21 cellular contexts compared by ENCODE assay signal in genomic region chr19:1630012-1630411, GRCh38. TPM values are rescaled to one million over a fixed set of nuclear protein-coding genes. Genes with fewer than 3 reads are reported as not detected.
DNase-seq lines count a peak whose midpoint lies in the region; ATAC-seq, FAIRE-seq and TF ChIP-seq lines count a peak whose summit lies in the region.
"Had no signal": no experiment of that assay in that cellular context is flagged by ENCODE, and none has a peak within 500 bp of the region (broad histone marks: within the 10 kb centered on the region; RNA-seq: fewer than 3 reads in every experiment).

No MANE protein-coding gene starts in this region.

- no peak overlapping the region for H2BK15ac ChIP-seq in IMR-90 (ENCODE audit: low read depth, low read length)

- no peak overlapping the region for H3K4ac ChIP-seq in IMR-90 (ENCODE audit: low read depth, low read length)

- no peak overlapping the region for H3K23ac ChIP-seq in IMR-90 (ENCODE audit: low read depth, low read length)

- dilution Hi-C loops in IMR-90 (cut with HindIII; ENCODE audit: low sequenced_read_pairs, unreplicated experiment): no loop called here

- H3K9me1 ChIP-seq in IMR-90 (ENCODE audit: insufficient read depth, low read length): no peaks in the 10 kb centered on the region
- H3K9me1 ChIP-seq in K562 (ENCODE audit: control insufficient read depth, insufficient read depth, low read length): peaks cover 5% of the 10 kb centered on the region

- peak overlapping the region; percentile 28 for H2AK9ac ChIP-seq in IMR-90 (replicated peaks; ENCODE audit: low read depth, low read length, poor library complexity)

- WGBS in IMR-90 (ENCODE audit: extremely low coverage in 2 of 2, insufficient read length in 1 of 2), 2 experiments: 92% methylated on average over 9 of the region's 20 CpGs; no CpG with 5 or more reads in 1 of the 2 experiments
- WGBS in K562 (ENCODE audit: insufficient coverage, low coverage, missing lambda C conversion rate): 96% methylated on average over 7 of the region's 20 CpGs

- POLR2A ChIA-PET in IMR-90 (lab: Charles Lee; ENCODE audit: unreplicated experiment) (no interaction called here), K562 (lab: Yijun Ruan, JAX) (interaction anchor here (0.5 kb wide), 1 partner anchor 11 kb away, joined by 3 read pairs; no protein-coding TSS in a partner anchor)

- no peak overlapping the region for H2BK20ac ChIP-seq in IMR-90 (ENCODE audit: low read depth, low read length)

- ATAC-seq in left ventricle myocardium superior (no peak), left cardiac atrium (no peak), IMR-90 (ENCODE audit: low read depth) (no peak), K562 (no peak)
- ATAC-seq: GM12878, GM23338 had no signal

- TF ChIP-seq EP300 in K562 (IDR thresholded peaks at IDR 0.05; ENCODE audit: low read length): no peak

- H3K4me1 ChIP-seq in IMR-90 (ENCODE audit: control insufficient read depth, insufficient read depth, low read length) (no peaks in the 10 kb centered on the region), K562 (replicated peaks in 1 of 2; ENCODE audit: control insufficient read depth in 2 of 2, insufficient read depth in 2 of 2, low read length in 2 of 2) (peaks cover 19 to 76% of the 10 kb centered on the region in 2 experiments), ascending aorta (no peaks in the 10 kb centered on the region)

- TF ChIP-seq POLR2A in IMR-90 (IDR thresholded peaks at IDR 0.05; ENCODE audit: low read depth, low read length): no peak
- no peak for TF ChIP-seq POLR2A in K562 (conservative IDR thresholded peaks at IDR 0.05)

- peaks cover 49% of the 10 kb centered on the region for H3K79me2 ChIP-seq in K562 (ENCODE audit: control insufficient read depth, insufficient read depth, low read length)

- H3K36me3 ChIP-seq in IMR-90 (ENCODE audit: control insufficient read depth, insufficient read depth, low read length) (peaks cover 47% of the 10 kb centered on the region), K562 (ENCODE audit: control insufficient read depth, insufficient read depth, low read length) (peaks cover 74% of the 10 kb centered on the region), ascending aorta (peaks cover 14 to 37% of the 10 kb centered on the region in 2 donors)

- no peak overlapping the region for H2BK5ac ChIP-seq in IMR-90 (ENCODE audit: low read depth, low read length, poor library complexity, severe bottlenecking)

- no TSS peak for BruUV-seq in IMR-90 (replicated peaks; lab: Mats Ljungman, UMichigan)
- BruUV-seq in K562 (replicated peaks; lab: Mats Ljungman, UMichigan): no TSS peak

- H3K4me2 ChIP-seq in IMR-90 (ENCODE audit: low read depth, low read length) (no peak overlapping the region), K562 (ENCODE audit: insufficient read depth, low read length) (no peak overlapping the region)
- H3K4me2 ChIP-seq: GM23338 had no signal

- intact Hi-C loops in left ventricle myocardium superior (cut with micrococcal nuclease) (no loop called here), left cardiac atrium (cut with DNase I) (no loop called here), IMR-90 (cut with micrococcal nuclease) (no loop called here), K562 (cut with micrococcal nuclease) (no loop called here), ascending aorta (cut with DNase I) (no loop called here)

- peak; percentile 24 for DNase-seq in left ventricle myocardium superior
- DNase-seq in left cardiac atrium: no peak
- DNase-seq in IMR-90: no peak
- DNase-seq in K562 (ENCODE audit: extremely low read depth in 1 of 4, low spot score in 3 of 4): no peak
- no peak for DNase-seq in putamen (ENCODE audit: low spot score)
- no peak for DNase-seq in GM13977 (ENCODE audit: low spot score)
- no peak for DNase-seq in ascending aorta (ENCODE audit: low spot score in 2 of 2)
- DNase-seq: C1 segment of cervical spinal cord; CD4-positive, CD25-positive, alpha-beta regulatory T cell; CD8-positive, alpha-beta memory T cell; COR-L47; DMS 273 treated with DMSO at 0.1 percent for 48 hours; DMS53; DND-41; EL; HCEC 1CT; HFFc6 had no signal

- no peak overlapping the region for H4K8ac ChIP-seq in IMR-90 (ENCODE audit: low read depth in 2 of 2, low read length in 2 of 2)

- H2BK120ac ChIP-seq in IMR-90 (ENCODE audit: low read depth, low read length): no peak overlapping the region

- no peak overlapping the region for H3K9ac ChIP-seq in IMR-90 (ENCODE audit: low read depth, low read length)
- H3K9ac ChIP-seq in K562 (ENCODE audit: insufficient read depth in 1 of 2, low read depth in 2 of 2, low read length in 2 of 2): peak overlapping the region in 1 of 2 experiments; percentile 8; a peak in 1 of 4 replicates

- H3K18ac ChIP-seq in IMR-90 (ENCODE audit: low read depth, low read length): no peak overlapping the region

- CTCF ChIA-PET in IMR-90 (lab: Yijun Ruan, JAX): no interaction called here
- CTCF ChIA-PET in K562 (lab: Yijun Ruan, JAX; ENCODE audit: low intra/inter-chr PET ratio): no interaction called here

- H2AFZ ChIP-seq in IMR-90 (replicated peaks; ENCODE audit: low read length, poor library complexity) (no peak overlapping the region), K562 (ENCODE audit: low read depth, low read length) (no peak overlapping the region)
- H2AFZ ChIP-seq: GM23338 had no signal

- H3K27ac ChIP-seq in IMR-90 (ENCODE audit: insufficient read depth, low read length): no peak overlapping the region
- H3K27ac ChIP-seq in K562 (ENCODE audit: extremely low read depth, low read depth, low read length): no peak overlapping the region
- no peak overlapping the region for H3K27ac ChIP-seq in ascending aorta

- no peaks in the 10 kb centered on the region for H3K27me3 ChIP-seq in IMR-90 (ENCODE audit: control insufficient read depth, insufficient read depth, low read length)
- H3K27me3 ChIP-seq in K562 (ENCODE audit: control insufficient read depth in 2 of 2, insufficient read depth in 2 of 2, low read length in 2 of 2): no peaks in the 10 kb centered on the region
- H3K27me3 ChIP-seq in ascending aorta: no peaks in the 10 kb centered on the region

- H3K4me3 ChIP-seq in IMR-90 (ENCODE audit: insufficient read depth, low read depth, low read length): no peak overlapping the region
- no peak overlapping the region for H3K4me3 ChIP-seq in K562
- H3K4me3 ChIP-seq in ascending aorta: no peak overlapping the region
- H3K4me3 ChIP-seq: GM12878, GM23338 had no signal

- H4K5ac ChIP-seq in IMR-90 (ENCODE audit: low read depth, low read length): no peak overlapping the region

- TF ChIP-seq CTCF in IMR-90 (conservative IDR thresholded peaks at IDR 0.05; ENCODE audit: low read depth, low read length) (no peak), K562 (IDR thresholded peaks at IDR 0.05 in 2 of 3, conservative IDR thresholded peaks at IDR 0.05 in 1 of 3; ENCODE audit: insufficient read depth in 2 of 3, low read depth in 1 of 3, low read length in 3 of 3) (no peak), GM13977 (IDR thresholded peaks at IDR 0.05; ENCODE audit: extremely low read depth, insufficient read depth, missing control alignments) (no peak), ascending aorta (IDR thresholded peaks at IDR 0.05) (no peak)

- no peak overlapping the region for H3K56ac ChIP-seq in IMR-90 (ENCODE audit: extremely low read depth, insufficient read depth, low read length)

- peaks cover 2% of the 10 kb centered on the region; the same call in 1 of the 2 replicates for H3K9me3 ChIP-seq in IMR-90 (ENCODE audit: control insufficient read depth, insufficient read depth, low read length)
- no peaks in the 10 kb centered on the region for H3K9me3 ChIP-seq in K562 (replicated peaks; ENCODE audit: control insufficient read depth, insufficient read depth, low read depth, low read length)
- H3K9me3 ChIP-seq in ascending aorta: no peaks in the 10 kb centered on the region

- H4K91ac ChIP-seq in IMR-90 (ENCODE audit: insufficient read depth, low read depth, low read length): no peak overlapping the region

- FAIRE-seq in K562 (lab: Jason Lieb, UNC): no peak
- FAIRE-seq: GM12878, H54, HTR-8/SVneo had no signal

- peaks cover 0 to 32% of the 10 kb centered on the region in 2 experiments; a peak in 3 of 4 replicates for H3K79me1 ChIP-seq in IMR-90 (ENCODE audit: low read depth in 1 of 2, low read length in 2 of 2)

- no peak overlapping the region for H3K14ac ChIP-seq in IMR-90 (replicated peaks; ENCODE audit: low read depth, low read length)

- H2AK5ac ChIP-seq in IMR-90 (ENCODE audit: low read depth, low read length): no peak overlapping the region

- no peak for TF ChIP-seq RAD21 in IMR-90 (IDR thresholded peaks at IDR 0.05; ENCODE audit: low read length)
- TF ChIP-seq RAD21 in K562 (CRISPR knock-in tag; conservative IDR thresholded peaks at IDR 0.05 in 1 of 2, IDR thresholded peaks at IDR 0.05 in 1 of 2): no peak

- H4K20me1 ChIP-seq in IMR-90 (ENCODE audit: insufficient read depth, low read length): peaks cover 19% of the 10 kb centered on the region
- H4K20me1 ChIP-seq in K562 (replicated peaks; ENCODE audit: control insufficient read depth, insufficient read depth, low read length): no peaks in the 10 kb centered on the region

- in situ Hi-C loops in IMR-90 (cut with MboI; ENCODE audit: low sequenced_read_pairs): no loop called here
- in situ Hi-C loops in K562 (cut with MboI): no loop called here
- in situ Hi-C loops in GM13977 (cut with MboI; ENCODE audit: low pct_unique_long_range_greater_than_20kb, low sequenced_read_pairs, unreplicated experiment): no loop called here

RNA-seq across cellular contexts. Expression of gene TCF3, which starts 22.4 kb away (rescaled TPM):
- total RNA-seq in left ventricle myocardium superior (20.7 TPM), left cardiac atrium (10 to 100 TPM; 24.1 to 25.8 TPM), IMR-90 (2012; rRNA removed) (29.9 and 37.5 TPM in 2 replicates), K562 (2014; rRNA removed) (201 and 273 TPM in 2 replicates), K562 (2014; rRNA removed; fragmentation: Illumina TruSeq; extraction: Trizol) (34.6 and 36.1 TPM in 2 replicates), K562 (2015; rRNA removed; fragmentation: Illumina TruSeq; extraction: Trizol) (84.0 and 96.5 TPM in 2 replicates), K562 (2021) (229 and 259 TPM in 2 replicates), ascending aorta (209 TPM)
- polyA plus RNA-seq in IMR-90 (2012; rRNA removed) (127 and 144 TPM in 2 replicates), K562 (2011; rRNA removed) (61.7 and 62.0 TPM in 2 replicates), K562 (2014; fragmentation: Illumina TruSeq; extraction: Trizol) (84.9 and 128 TPM in 2 replicates), K562 (2014; fragmentation: Nextera tagmentation; extraction: Ambion mirVana) (1 to 10 TPM; 5.6 to 5.7 TPM), K562 (2014; rRNA removed) (171 and 173 TPM in 2 replicates)
- polyA plus RNA-seq in IMR-90 (2012; cell fraction: cytosol; rRNA removed): 84.8 and 172 TPM in 2 replicates
- 238 and 454 TPM in 2 replicates for polyA plus RNA-seq in IMR-90 (2012; cell fraction: nucleus; rRNA removed; ENCODE audit: low replicate concordance)
- total RNA-seq in K562 (2011; cell fraction: chromatin; rRNA removed; ENCODE audit: low replicate concordance): 46.3 and 93.5 TPM in 2 replicates
- total RNA-seq in K562 (2011; cell fraction: nucleolus; rRNA removed): 72.8 and 74.5 TPM in 2 replicates
- 46.6 and 55.9 TPM in 2 replicates for total RNA-seq in K562 (2011; cell fraction: nucleoplasm; rRNA removed)
- polyA plus RNA-seq in K562 (2011; cell fraction: cytosol; rRNA removed): 76.1 and 277 TPM in 2 replicates
- 97.7 and 198 TPM in 2 replicates for polyA plus RNA-seq in K562 (2011; cell fraction: nucleus; rRNA removed)
- polyA plus RNA-seq in K562 (2012): 117 and 145 TPM in 2 replicates
- polyA minus RNA-seq in K562 (2011; rRNA and poly(A)+ RNA removed): 17.3 and 29.0 TPM in 2 replicates
- polyA minus RNA-seq in K562 (2011; cell fraction: cytosol; rRNA and poly(A)+ RNA removed): 92.9 and 128 TPM in 2 replicates
- polyA minus RNA-seq in K562 (2011; cell fraction: nucleus; rRNA and poly(A)+ RNA removed): 30.5 and 31.8 TPM in 2 replicates

RNA-seq across cellular contexts. Expression of gene UQCR11, which starts 24.8 kb away (rescaled TPM):
- total RNA-seq in left ventricle myocardium superior: 1,120 TPM
- 100 to 1,000 TPM; 674 to 933 TPM for total RNA-seq in left cardiac atrium
- total RNA-seq in IMR-90 (2012; rRNA removed): 22.8 and 29.2 TPM in 2 replicates
- polyA plus RNA-seq in IMR-90 (2012; rRNA removed): 177 and 248 TPM in 2 replicates
- 116 and 122 TPM in 2 replicates for polyA plus RNA-seq in IMR-90 (2012; cell fraction: cytosol; rRNA removed)
- 35.8 and 42.4 TPM in 2 replicates for polyA plus RNA-seq in IMR-90 (2012; cell fraction: nucleus; rRNA removed; ENCODE audit: low replicate concordance)
- total RNA-seq in K562 (2011; cell fraction: chromatin; rRNA removed; ENCODE audit: low replicate concordance): 49.4 and 136 TPM in 2 replicates
- total RNA-seq in K562 (2011; cell fraction: nucleolus; rRNA removed): 110 and 114 TPM in 2 replicates
- total RNA-seq in K562 (2011; cell fraction: nucleoplasm; rRNA removed): 78.5 and 82.1 TPM in 2 replicates
- 203 and 259 TPM in 2 replicates for total RNA-seq in K562 (2014; rRNA removed)
- total RNA-seq in K562 (2014; rRNA removed; fragmentation: Illumina TruSeq; extraction: Trizol): 62.7 and 65.9 TPM in 2 replicates
- total RNA-seq in K562 (2015; rRNA removed; fragmentation: Illumina TruSeq; extraction: Trizol): 94.2 and 104 TPM in 2 replicates
- total RNA-seq in K562 (2021): 355 and 411 TPM in 2 replicates
- 390 and 494 TPM in 2 replicates for polyA plus RNA-seq in K562 (2011; rRNA removed)
- 245 and 412 TPM in 2 replicates for polyA plus RNA-seq in K562 (2011; cell fraction: cytosol; rRNA removed)
- 128 and 175 TPM in 2 replicates for polyA plus RNA-seq in K562 (2011; cell fraction: nucleus; rRNA removed)
- polyA plus RNA-seq in K562 (2012): 203 and 322 TPM in 2 replicates
- 57.6 and 122 TPM in 2 replicates for polyA plus RNA-seq in K562 (2014; fragmentation: Illumina TruSeq; extraction: Trizol)
- 100 to 1,000 TPM; 225 to 394 TPM for polyA plus RNA-seq in K562 (2014; fragmentation: Nextera tagmentation; extraction: Ambion mirVana)
- polyA plus RNA-seq in K562 (2014; rRNA removed): 329 and 366 TPM in 2 replicates
- 24.6 and 35.3 TPM in 2 replicates for polyA minus RNA-seq in K562 (2011; rRNA and poly(A)+ RNA removed)
- polyA minus RNA-seq in K562 (2011; cell fraction: cytosol; rRNA and poly(A)+ RNA removed): 35.2 and 46.2 TPM in 2 replicates
- polyA minus RNA-seq in K562 (2011; cell fraction: nucleus; rRNA and poly(A)+ RNA removed): 26.8 and 31.8 TPM in 2 replicates
- total RNA-seq in ascending aorta: 61.0 TPM

RNA-seq across cellular contexts. Expression of gene MBD3, which starts 37.3 kb away (rescaled TPM):
- 59.0 TPM for total RNA-seq in left ventricle myocardium superior
- 10 to 100 TPM; 58.0 to 60.8 TPM for total RNA-seq in left cardiac atrium
- 42.5 and 47.5 TPM in 2 replicates for total RNA-seq in IMR-90 (2012; rRNA removed)
- 66.3 and 79.9 TPM in 2 replicates for polyA plus RNA-seq in IMR-90 (2012; rRNA removed)
- 48.0 and 72.2 TPM in 2 replicates for polyA plus RNA-seq in IMR-90 (2012; cell fraction: cytosol; rRNA removed)
- 121 and 247 TPM in 2 replicates for polyA plus RNA-seq in IMR-90 (2012; cell fraction: nucleus; rRNA removed; ENCODE audit: low replicate concordance)
- 89.8 and 204 TPM in 2 replicates for total RNA-seq in K562 (2011; cell fraction: chromatin; rRNA removed; ENCODE audit: low replicate concordance)
- 153 TPM in 2 replicates for total RNA-seq in K562 (2011; cell fraction: nucleolus; rRNA removed)
- 99.7 and 106 TPM in 2 replicates for total RNA-seq in K562 (2011; cell fraction: nucleoplasm; rRNA removed)
- total RNA-seq in K562 (2014; rRNA removed): 135 and 157 TPM in 2 replicates
- 11.4 and 12.6 TPM in 2 replicates for total RNA-seq in K562 (2014; rRNA removed; fragmentation: Illumina TruSeq; extraction: Trizol)
- 51.9 and 62.9 TPM in 2 replicates for total RNA-seq in K562 (2015; rRNA removed; fragmentation: Illumina TruSeq; extraction: Trizol)
- total RNA-seq in K562 (2021): 114 and 137 TPM in 2 replicates
- polyA plus RNA-seq in K562 (2011; rRNA removed): 30.9 and 37.9 TPM in 2 replicates
- polyA plus RNA-seq in K562 (2011; cell fraction: cytosol; rRNA removed): 58.0 and 173 TPM in 2 replicates
- polyA plus RNA-seq in K562 (2011; cell fraction: nucleus; rRNA removed): 66.0 and 127 TPM in 2 replicates
- 65.7 and 74.0 TPM in 2 replicates for polyA plus RNA-seq in K562 (2012)
- 7.7 and 39.8 TPM in 2 replicates for polyA plus RNA-seq in K562 (2014; fragmentation: Illumina TruSeq; extraction: Trizol)
- polyA plus RNA-seq in K562 (2014; fragmentation: Nextera tagmentation; extraction: Ambion mirVana): under 1 TPM; 0.24 to 0.52 TPM
- polyA plus RNA-seq in K562 (2014; rRNA removed): 94.4 and 103 TPM in 2 replicates
- 35.8 and 69.0 TPM in 2 replicates for polyA minus RNA-seq in K562 (2011; rRNA and poly(A)+ RNA removed)
- polyA minus RNA-seq in K562 (2011; cell fraction: cytosol; rRNA and poly(A)+ RNA removed): 99.0 and 105 TPM in 2 replicates
- polyA minus RNA-seq in K562 (2011; cell fraction: nucleus; rRNA and poly(A)+ RNA removed): 27.9 and 29.1 TPM in 2 replicates
- 143 TPM for total RNA-seq in ascending aorta
